ENCODE assay signal across 17 cellular contexts in the genomic region with DNA sequence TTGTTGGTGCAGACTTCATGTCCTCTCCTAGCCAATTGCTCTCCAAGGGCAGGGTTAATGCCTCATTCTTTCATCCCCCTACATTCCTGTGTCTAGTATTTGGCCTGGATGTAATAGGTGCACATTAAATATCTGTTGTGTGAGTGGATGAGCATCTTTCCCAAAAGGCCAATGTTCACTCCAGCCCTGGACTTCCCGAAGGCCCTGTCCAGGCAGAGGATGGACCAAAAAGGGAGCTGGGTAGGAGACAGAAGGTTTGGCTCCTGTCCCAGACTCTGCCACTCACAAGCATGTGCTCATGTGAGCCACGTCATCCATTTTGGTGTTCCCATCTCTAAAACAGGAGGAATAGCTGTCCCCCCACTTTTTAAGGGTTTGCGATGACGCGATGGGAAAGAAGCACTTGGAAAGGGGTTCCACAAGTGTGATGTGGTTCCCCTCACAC. TPM values are rescaled to one million over a fixed set of nuclear protein-coding genes. Genes with fewer than 3 reads are reported as not detected.
DNase-seq lines count a peak whose midpoint lies in the region; ATAC-seq and TF ChIP-seq lines count a peak whose summit lies in the region.
"Had no signal": no experiment of that assay in that cellular context is flagged by ENCODE, and none has a peak within 500 bp of the region (broad histone marks: within the 10 kb centered on the region; RNA-seq: fewer than 3 reads in every experiment).

No MANE protein-coding gene starts in this region.

- ATAC-seq in SK-N-SH treated with all-trans-retinoic acid at 6 μM for 48 hours = peak; percentile 15; the same call in 1 of the 3 replicates
- no peak for ATAC-seq in effector memory CD8-positive, alpha-beta T cell (replicated peaks)
- ATAC-seq in sciatic nerve = peak; percentile 4
- ATAC-seq in HG02642 (IDR thresholded peaks at IDR 0.05; ENCODE audit: poor library complexity, unreplicated experiment) = no peak
- ATAC-seq in GM21619 (IDR thresholded peaks at IDR 0.05; ENCODE audit: unreplicated experiment) = no peak
- ATAC-seq: GM23338, left colon, Panc1 had no signal

- no peak overlapping the region for H4K8ac ChIP-seq in H9 (replicated peaks; ENCODE audit: insufficient read length, low read depth, low read length)

- intact Hi-C loops in sciatic nerve (cut with DNase I) = no loop called here

- H3K4me3 Mint-ChIP-seq in effector memory CD8-positive, alpha-beta T cell = no peak overlapping the region
- no peak overlapping the region for H3K4me3 Mint-ChIP-seq in H9
- H3K4me3 Mint-ChIP-seq: GM23338 had no signal

- H3K27me3 ChIP-seq in SK-N-SH (ENCODE audit: insufficient read depth) = no peaks in the 10 kb centered on the region
- no peaks in the 10 kb centered on the region for H3K27me3 ChIP-seq in H9 (ENCODE audit: insufficient read depth, low read length)

- no peak overlapping the region for H2AFZ ChIP-seq in SK-N-SH (ENCODE audit: low read depth)
- no peak overlapping the region for H2AFZ ChIP-seq in H9 (ENCODE audit: low read length)
- H2AFZ ChIP-seq: GM23338 had no signal

- no peaks in the 10 kb centered on the region for H3K27me3 Mint-ChIP-seq in effector memory CD8-positive, alpha-beta T cell
- H3K27me3 Mint-ChIP-seq in H9 (ENCODE audit: low read depth) = peaks cover 27% of the 10 kb centered on the region

- no peak for TF ChIP-seq RAD21 in SK-N-SH (IDR thresholded peaks at IDR 0.05; ENCODE audit: low read length)

- DNase-seq in SK-N-SH (no peak), sciatic nerve (ENCODE audit: low spot score) (no peak), H9 (no peak)
- DNase-seq in effector memory CD8-positive, alpha-beta T cell = no peak
- DNase-seq: cerebellar nuclear complex; COR-L47; left colon; NCI-H1417 treated with DMSO at 0.1 percent for 48 hours; NCI-H510A; stimulated activated naive CD4-positive, alpha-beta T cell treated with Interleukin-2 at 50 U/mL for 16 hours had no signal

- no peak overlapping the region for H3K4me3 ChIP-seq in SK-N-SH (ENCODE audit: low read depth in 2 of 2, low read length in 1 of 2)
- H3K4me3 ChIP-seq in HEK293 (ENCODE audit: low read depth, low read length) = no peak overlapping the region
- H3K4me3 ChIP-seq: GM23338, K562 had no signal

- WGBS in SK-N-SH (ENCODE audit: low lambda C conversion rate) = 95% methylated on average over 5 of the region's 5 CpGs
- WGBS in H9 (ENCODE audit: extremely low coverage, insufficient read length, low lambda C conversion rate) = no CpG with 5 or more reads among the region's 5 CpGs

- H3K79me1 ChIP-seq in H9 (ENCODE audit: insufficient read depth, low read depth, low read length, poor library complexity, severe bottlenecking) = no peaks in the 10 kb centered on the region

- no peak overlapping the region for H4K91ac ChIP-seq in H9 (ENCODE audit: insufficient read length, low read depth, low read length)

- CTCF ChIA-PET in SK-N-SH (lab: Yijun Ruan, JAX) (interaction anchor here (1.7 to 2.1 kb wide), 2 partner anchors 50 to 296 kb away, joined by 5 to 7 read pairs; no protein-coding TSS in a partner anchor), HEK293 (lab: Yijun Ruan, JAX) (interaction anchor here (0.5 to 1.6 kb wide), 6 partner anchors 25 to 297 kb away, joined by 3 to 5 read pairs (median 3); no protein-coding TSS in a partner anchor)

- H3K14ac ChIP-seq in H9 (ENCODE audit: insufficient read depth, low read length) = no peak overlapping the region

- H3K36me3 ChIP-seq in SK-N-SH (replicated peaks in 1 of 2; ENCODE audit: control insufficient read depth in 1 of 2, insufficient read depth in 2 of 2, low read length in 1 of 2) (peaks cover 0 to 3% of the 10 kb centered on the region in 2 experiments), HEK293 (ENCODE audit: control insufficient read depth in 2 of 2, insufficient read depth in 1 of 2, low read length in 2 of 2) (peaks cover 0 to 12% of the 10 kb centered on the region in 2 experiments; a peak in 1 of 3 replicates)

- H2BK120ac ChIP-seq in H9 (ENCODE audit: low read depth, low read length, poor library complexity, severe bottlenecking) = no peak overlapping the region

- TF ChIP-seq EP300 in SK-N-SH (IDR thresholded peaks at IDR 0.05; ENCODE audit: borderline replicate concordance in 1 of 2, low read depth in 1 of 2, low read length in 1 of 2) = no peak

- no peaks in the 10 kb centered on the region for H4K20me1 ChIP-seq in SK-N-SH (ENCODE audit: insufficient read depth)
- no peaks in the 10 kb centered on the region for H4K20me1 ChIP-seq in H9 (ENCODE audit: control insufficient read depth, insufficient read depth, insufficient read length)

- peaks cover 23 to 31% of the 10 kb centered on the region in 2 donors for H3K4me1 Mint-ChIP-seq in effector memory CD8-positive, alpha-beta T cell (ENCODE audit: low read depth in 2 of 2)
- peaks cover 6 to 24% of the 10 kb centered on the region in 2 experiments for H3K4me1 Mint-ChIP-seq in H9

- no peak overlapping the region for H3K56ac ChIP-seq in H9 (ENCODE audit: insufficient read length, low read depth, low read length)

- H2BK12ac ChIP-seq in H9 (ENCODE audit: insufficient read length, low read depth, low read length) = no peak overlapping the region

- H3F3A ChIP-seq in SK-N-SH (replicated peaks; ENCODE audit: insufficient read depth) = no peaks in the 10 kb centered on the region

- no peak overlapping the region for H3K27ac ChIP-seq in SK-N-SH (ENCODE audit: low read depth in 2 of 2, low read length in 1 of 2)
- H3K27ac ChIP-seq in HEK293 (ENCODE audit: extremely low read depth, low read depth, low read length) = no peak overlapping the region
- no peak overlapping the region for H3K27ac ChIP-seq in H9 (ENCODE audit: insufficient read length, low read depth, low read length)

- no peak overlapping the region for H4K5ac ChIP-seq in H9 (ENCODE audit: insufficient read length, low read depth, low read length)

- TF ChIP-seq CTCF in SK-N-SH (IDR thresholded peaks at IDR 0.05) (no peak), HEK293 (tag by site-specific recombination; IDR thresholded peaks at IDR 0.05) (no peak), H9 (conservative IDR thresholded peaks at IDR 0.05) (no peak)

- H3K23ac ChIP-seq in H9 (ENCODE audit: insufficient read length, low read depth, low read length) = no peak overlapping the region

- no peaks in the 10 kb centered on the region for H3K23me2 ChIP-seq in H9 (ENCODE audit: insufficient read length, low read depth, low read length, poor library complexity, severe bottlenecking)

- H3K4me1 ChIP-seq in SK-N-SH (ENCODE audit: control insufficient read depth in 1 of 2, insufficient read depth in 2 of 2, low read depth in 1 of 2, low read length in 1 of 2) (no peaks in the 10 kb centered on the region), HEK293 (ENCODE audit: control insufficient read depth, insufficient read depth, low read length) (peaks cover 5% of the 10 kb centered on the region), H9 (ENCODE audit: insufficient read depth, low read length) (no peaks in the 10 kb centered on the region)

- H3K4me2 ChIP-seq in SK-N-SH (no peak overlapping the region), H9 (ENCODE audit: insufficient read depth, insufficient read length, low read length) (no peak overlapping the region)
- H3K4me2 ChIP-seq: GM23338 had no signal

- no peak overlapping the region for H2BK20ac ChIP-seq in H9 (ENCODE audit: low read depth, low read length, poor library complexity, severe bottlenecking)

- H3K4ac ChIP-seq in H9 (ENCODE audit: low read depth, low read length) = no peak overlapping the region

- H3K18ac ChIP-seq in H9 (ENCODE audit: insufficient read length, low read depth, low read length) = no peak overlapping the region

- H3T11ph ChIP-seq in H9 (ENCODE audit: low read length) = no peak overlapping the region

- H3K9me3 ChIP-seq in SK-N-SH (no peaks in the 10 kb centered on the region), HEK293 (ENCODE audit: control insufficient read depth, insufficient read depth, low read depth, low read length) (no peaks in the 10 kb centered on the region), H9 (ENCODE audit: control insufficient read depth, low read depth, low read length) (no peaks in the 10 kb centered on the region)

- H3K27ac Mint-ChIP-seq in effector memory CD8-positive, alpha-beta T cell = peak overlapping the region; percentile 88 to 91
- no peak overlapping the region for H3K27ac Mint-ChIP-seq in H9
- H3K27ac Mint-ChIP-seq: GM23338 had no signal

- no peak overlapping the region for H3K9ac ChIP-seq in SK-N-SH
- no peak overlapping the region for H3K9ac ChIP-seq in H9 (ENCODE audit: extremely low read depth, insufficient read length, low read length)

- H3K79me2 ChIP-seq in SK-N-SH (ENCODE audit: insufficient read depth) (no peaks in the 10 kb centered on the region), H9 (ENCODE audit: insufficient read depth, low read length) (no peaks in the 10 kb centered on the region)

- no peaks in the 10 kb centered on the region for H3K9me2 ChIP-seq in SK-N-SH

- H2AK5ac ChIP-seq in H9 (ENCODE audit: insufficient read length, low read length) = no peak overlapping the region

- H3K36me3 Mint-ChIP-seq in effector memory CD8-positive, alpha-beta T cell (ENCODE audit: insufficient read depth) = peaks cover 6% of the 10 kb centered on the region
- no peaks in the 10 kb centered on the region for H3K36me3 Mint-ChIP-seq in H9 (ENCODE audit: insufficient read depth in 1 of 3, low read depth in 3 of 3)

- no peaks in the 10 kb centered on the region for H3K9me3 Mint-ChIP-seq in effector memory CD8-positive, alpha-beta T cell
- H3K9me3 Mint-ChIP-seq in H9 = no peaks in the 10 kb centered on the region; a peak in 2 of 5 replicates
- H3K9me3 Mint-ChIP-seq: GM23338 had no signal

- no peak overlapping the region for H2BK15ac ChIP-seq in H9 (ENCODE audit: low read depth, low read length)

- POLR2A ChIA-PET in SK-N-SH (lab: Yijun Ruan, JAX) = no interaction called here
- POLR2A ChIA-PET in HEK293 (lab: Yijun Ruan, JAX) = no interaction called here

- H2BK5ac ChIP-seq in H9 (ENCODE audit: insufficient read length, low read length) = no peak overlapping the region

TF ChIP-seq in SK-N-SH treated with all-trans-retinoic acid at 6 μM for 48 hours, 23 proteins besides CTCF, POLR2A, EP300 and RAD21 (continues in another document):
- TF ChIP-seq TOX (CRISPR knock-in tag; IDR thresholded peaks at IDR 0.05; ENCODE audit: borderline replicate concordance) = no peak
- no peak for TF ChIP-seq ZNF565 (CRISPR knock-in tag; conservative IDR thresholded peaks at IDR 0.05; ENCODE audit: low read depth)
- no peak for TF ChIP-seq ZNF70 (CRISPR knock-in tag; IDR thresholded peaks at IDR 0.05)

TF ChIP-seq in HEK293, 187 proteins besides CTCF, POLR2A, EP300 and RAD21:
- TF ChIP-seq ZNF664 (tag by site-specific recombination; IDR thresholded peaks at IDR 0.05) (peak; percentile 94), OSR2 (tag by site-specific recombination; IDR thresholded peaks at IDR 0.05) (no peak)

RNA-seq across cellular contexts. Expression of a gene that starts 47.4 kb away (rescaled TPM):
- polyA plus RNA-seq in SK-N-SH (2012; rRNA removed) = 41.2 and 44.6 TPM in 2 replicates
- polyA plus RNA-seq in SK-N-SH (2012; cell fraction: cytosol; rRNA removed) = 59.4 and 77.8 TPM in 2 replicates
- 9.5 and 11.8 TPM in 2 replicates for polyA plus RNA-seq in SK-N-SH (2012; cell fraction: nucleus; rRNA removed)
- total RNA-seq in sciatic nerve (30.0 TPM), H9 (2021) (9.8 and 10.6 TPM in 2 replicates)

Comparison
In these comparisons a context has a peak if more than half of its experiments do, and no peak if none do; other contexts are left out.
1. ATAC-seq: peak in SK-N-SH treated with all-trans-retinoic acid at 6 μM for 48 hours (single experiment) and sciatic nerve (single experiment); none in effector memory CD8-positive, alpha-beta T cell (single experiment), HG02642 (single experiment) and GM21619 (single experiment).
2. H3K27ac Mint-ChIP-seq: peak in effector memory CD8-positive, alpha-beta T cell (2 of 2); none in H9 (0 of 3).